ENCODE assay signal across 9 cellular contexts in genomic region chr3:119367000-119367399, GRCh38.
"Had no signal": no experiment of that assay in that cellular context is flagged by ENCODE, and none has a peak within 500 bp of the region (broad histone marks: within the 10 kb centered on the region; RNA-seq: fewer than 3 reads in every experiment).

No MANE protein-coding gene starts in this region.

- H3K4me1 ChIP-seq: HAP-1 had no signal

- H3K9me3 Mint-ChIP-seq: HFFc6, IgD-negative memory B cell had no signal

- H3K9me3 ChIP-seq: HAP-1 had no signal

- H3K27me3 Mint-ChIP-seq: IgD-negative memory B cell had no signal

- H3K27ac Mint-ChIP-seq: HFFc6, IgD-negative memory B cell had no signal

- H3K27ac ChIP-seq: GM23248, HL-60 had no signal

- H3K36me3 ChIP-seq: HAP-1 had no signal

- H3K4me3 ChIP-seq: GM23248, HAP-1 had no signal

- H3K4me3 Mint-ChIP-seq: HFFc6, IgD-negative memory B cell had no signal

- ATAC-seq: HCT116, HepG2 had no signal

- H2AFZ ChIP-seq: GM23248 had no signal

- H3K9ac ChIP-seq: GM23248 had no signal

- DNase-seq: GM23248, GOT3, H7, HFFc6 had no signal
